ENCODE assay signal across 20 cellular contexts in genomic region chr18:51734576-51734975, GRCh38.
"Had no signal": no experiment of that assay in that cellular context is flagged by ENCODE, and none has a peak within 500 bp of the region (broad histone marks: within the 10 kb centered on the region; RNA-seq: fewer than 3 reads in every experiment).

No MANE protein-coding gene starts in this region.

- ATAC-seq: natural killer cell; psoas muscle; right cardiac atrium; right lobe of liver; stimulated activated effector memory CD8-positive, alpha-beta T cell treated with anti-CD3 and anti-CD28 coated beads, Interleukin-12 subunit alpha, Interleukin-12 subunit beta, amount 100 ng/mL, for 72 hours; stimulated activated naive B cell treated with anti-CD40 and anti-IgM and Interleukin-4, amounts not matched to agents 10 μg/mL and 1 μg/mL and 100 μg/mL, for 72 hours had no signal

- DNase-seq: natural killer cell; occipital lobe; ovary; posterior cingulate gyrus; psoas muscle; right cardiac atrium; right lobe of liver; sigmoid colon; small intestine; stimulated activated CD4-positive, alpha-beta T cell treated with anti-CD3 and anti-CD28 coated beads, Interleukin-15, amount 100 ng/mL, for 24 hours; stimulated activated CD4-positive, alpha-beta T cell treated with anti-CD3 and anti-CD28 coated beads, Interleukin-2, amount 100 ng/mL, for 24 hours; stimulated activated CD4-positive, alpha-beta T cell treated with anti-CD3 and anti-CD28 coated beads, Interleukin-2, amount 100 ng/mL, for 48 hours; stimulated activated CD4-positive, alpha-beta T cell treated with anti-CD3 and anti-CD28 coated beads, Interleukin-4, amount 100 ng/mL, for 24 hours; stimulated activated naive B cell treated with anti-CD40 and anti-IgM and Interleukin-4, amounts not matched to agents 10 μg/mL and 1 μg/mL and 100 μg/mL, for 72 hours; stimulated activated naive CD4-positive, alpha-beta T cell treated with Interleukin-2 at 50 U/mL for 16 hours; stomach; thyroid gland; trophoblast cell; upper lobe of left lung had no signal
